In genomic region chr1:180841460-180841859, GRCh38 we compare ENCODE assay signal across 31 cellular contexts.
DNase-seq lines count a peak whose midpoint lies in the region; FAIRE-seq and TF ChIP-seq lines count a peak whose summit lies in the region.
"Had no signal": no experiment of that assay in that cellular context is flagged by ENCODE, and none has a peak within 500 bp of the region (broad histone marks: within the 10 kb centered on the region; RNA-seq: fewer than 3 reads in every experiment).

No MANE protein-coding gene starts in this region.

- peaks cover 19% of the 10 kb centered on the region for H3K4me1 Mint-ChIP-seq in endodermal cell
- H3K4me1 Mint-ChIP-seq: memory B cell had no signal

- peak overlapping the region; percentile 54 for H3K4me2 ChIP-seq in neural cell (ENCODE audit: low read length)
- H3K4me2 ChIP-seq: PC-9 had no signal

- peaks cover 9% of the 10 kb centered on the region for H3K9me3 ChIP-seq in endodermal cell (ENCODE audit: control insufficient read depth, low read length)
- no peaks in the 10 kb centered on the region for H3K9me3 ChIP-seq in neural cell (ENCODE audit: low read length)
- H3K9me3 ChIP-seq: breast epithelium, neutrophil, prostate gland, right lobe of liver, stomach, thyroid gland, uterus had no signal

- no peak overlapping the region for H2AFZ ChIP-seq in neural cell (ENCODE audit: low read depth, low read length)
- H2AFZ ChIP-seq: PC-9 had no signal

- TF ChIP-seq RAD21 in neural cell (conservative IDR thresholded peaks at IDR 0.05) = no peak

- no peaks in the 10 kb centered on the region for H4K20me1 ChIP-seq in neural cell (ENCODE audit: insufficient read depth)

- no peaks in the 10 kb centered on the region for H3K36me3 ChIP-seq in endodermal cell (ENCODE audit: control insufficient read depth, insufficient read depth, low read length)
- H3K36me3 ChIP-seq in neural cell (ENCODE audit: insufficient read depth, low read length) = no peaks in the 10 kb centered on the region
- H3K36me3 ChIP-seq: breast epithelium, prostate gland, right lobe of liver, uterus had no signal

- no peaks in the 10 kb centered on the region for H3K9me2 ChIP-seq in neural cell (ENCODE audit: insufficient read depth, low read length)

- H3K27ac ChIP-seq in endodermal cell (ENCODE audit: low read depth, low read length) (peak overlapping the region; percentile 75), neural cell (ENCODE audit: low read length) (peak overlapping the region; percentile 81)
- H3K27ac ChIP-seq: breast epithelium, left lung, neutrophil, PC-9, prostate gland, right lobe of liver, stomach, thyroid gland, uterus had no signal

- TF ChIP-seq EP300 in neural cell (conservative IDR thresholded peaks at IDR 0.05; ENCODE audit: poor library complexity, severe bottlenecking) = no peak

- H3K36me3 Mint-ChIP-seq in endodermal cell (ENCODE audit: low read depth) = peaks cover 7% of the 10 kb centered on the region

- peaks cover 5% of the 10 kb centered on the region for H3K9me3 Mint-ChIP-seq in endodermal cell
- H3K9me3 Mint-ChIP-seq: activated CD8-positive, alpha-beta T cell treated with anti-CD3 and anti-CD28 coated beads for 36 hours; activated naive CD4-positive, alpha-beta T cell treated with anti-CD3 and anti-CD28 coated beads for 36 hours; CD4-positive, alpha-beta T cell; memory B cell had no signal

- peaks cover 6% of the 10 kb centered on the region for H3K79me2 ChIP-seq in neural cell (replicated peaks; ENCODE audit: insufficient read depth, low read length)

- no peaks in the 10 kb centered on the region for H3K27me3 Mint-ChIP-seq in endodermal cell (ENCODE audit: insufficient read depth)
- H3K27me3 Mint-ChIP-seq: activated CD8-positive, alpha-beta T cell treated with anti-CD3 and anti-CD28 coated beads for 36 hours; CD4-positive, alpha-beta T cell; memory B cell had no signal

- DNase-seq in D721Med (ENCODE audit: insufficient read length, low spot score) (no peak), NCI-H69 (lab: John Stamatoyannopoulos, UW) (peak; percentile 40), endodermal cell (no peak), HT-29 (ENCODE audit: low spot score) (no peak), GM19238 (ENCODE audit: insufficient read length, low spot score) (no peak), NAMALWA (ENCODE audit: low spot score) (no peak)
- DNase-seq in activated CD4-positive, alpha-beta T cell treated with anti-CD3 and anti-CD28 coated beads, Interleukin-2, amount 50 U/mL, for 1 hour = no peak
- DNase-seq: activated CD8-positive, alpha-beta memory T cell treated with anti-CD3 and anti-CD28 coated beads, Interleukin-2, amount 50 U/mL, for 48 hours; activated CD8-positive, alpha-beta T cell treated with anti-CD3 and anti-CD28 coated beads for 36 hours; activated naive CD4-positive, alpha-beta T cell treated with anti-CD3 and anti-CD28 coated beads for 36 hours; CD4-positive, alpha-beta T cell; H7; left lung; NCI-H1436 treated with DMSO at 0.1 percent for 48 hours; NCI-H2107; NCI-H510A treated with DMSO at 0.1 percent for 48 hours; NK-92 treated with Interleukin-12 subunit alpha and Interleukin-12 subunit beta, amount 100 ng/mL, for 24 hours; PC-9; right lobe of liver; stimulated activated CD4-positive, alpha-beta T cell treated with anti-CD3 and anti-CD28 coated beads, Interleukin-12 subunit alpha, Interleukin-12 subunit beta, amount 100 ng/mL, for 4 hours; stimulated activated CD4-positive, alpha-beta T cell treated with anti-CD3 and anti-CD28 coated beads, Interleukin-2, amount 100 ng/mL, for 48 hours; stomach; thyroid gland; uterus had no signal

- no peak overlapping the region for H3K27ac Mint-ChIP-seq in endodermal cell
- H3K27ac Mint-ChIP-seq: activated CD8-positive, alpha-beta T cell treated with anti-CD3 and anti-CD28 coated beads for 36 hours; activated naive CD4-positive, alpha-beta T cell treated with anti-CD3 and anti-CD28 coated beads for 36 hours; activated T-helper 1 cell treated with anti-CD3 and anti-CD28 coated beads, Interleukin-12 subunit alpha, Interleukin-12 subunit beta, Interleukin-2, Interleukin-4 antibody, amounts not matched to agents 30 ng/mL and 10 ng/mL and 1 ng/mL, durations not matched to agents 14 hours and 24 hours and 36 hours; CD4-positive, alpha-beta T cell; memory B cell had no signal

- TF ChIP-seq CTCF in D721Med (IDR thresholded peaks at IDR 0.05; ENCODE audit: insufficient read depth, missing control alignments) = no peak
- TF ChIP-seq CTCF in endodermal cell (conservative IDR thresholded peaks at IDR 0.05) = no peak
- TF ChIP-seq CTCF in neural cell (IDR thresholded peaks at IDR 0.05; ENCODE audit: poor library complexity, severe bottlenecking) = no peak

- H3K27me3 ChIP-seq in endodermal cell (ENCODE audit: control insufficient read depth, insufficient read depth, low read length, poor library complexity, severe bottlenecking) (no peaks in the 10 kb centered on the region), neural cell (ENCODE audit: insufficient read depth, low read depth, low read length) (no peaks in the 10 kb centered on the region)
- H3K27me3 ChIP-seq: breast epithelium, left lung, neutrophil, right lobe of liver, stomach, thyroid gland, uterus had no signal

- H3K4me3 ChIP-seq in endodermal cell (ENCODE audit: low read length) (no peak overlapping the region), neural cell (ENCODE audit: low read length) (peak overlapping the region; percentile 45)
- H3K4me3 ChIP-seq: breast epithelium, left lung, PC-9, prostate gland, right lobe of liver, stomach, thyroid gland, uterus had no signal

- H3K9ac ChIP-seq in endodermal cell (ENCODE audit: extremely low read depth, low read length, poor library complexity, severe bottlenecking) (no peak overlapping the region), neural cell (ENCODE audit: low read length) (peak overlapping the region; percentile 36)

- H3K4me1 ChIP-seq in endodermal cell (ENCODE audit: control insufficient read depth, insufficient read depth, low read length) = peaks cover 2% of the 10 kb centered on the region
- H3K4me1 ChIP-seq: breast epithelium, left lung, prostate gland, right lobe of liver, stomach, uterus had no signal

- FAIRE-seq in D721Med (lab: Jason Lieb, UNC) = peak; percentile 61
- FAIRE-seq: GM12891 had no signal

- WGBS in endodermal cell (ENCODE audit: insufficient coverage in 1 of 2, insufficient read length in 1 of 2), 2 experiments = 96% methylated on average over 3 of the region's 3 CpGs; no CpG with 5 or more reads in 1 of the 2 experiments

- H3K4me3 Mint-ChIP-seq in endodermal cell = no peak overlapping the region
- H3K4me3 Mint-ChIP-seq: activated CD8-positive, alpha-beta T cell treated with anti-CD3 and anti-CD28 coated beads for 36 hours; activated naive CD4-positive, alpha-beta T cell treated with anti-CD3 and anti-CD28 coated beads for 36 hours; activated T-helper 1 cell treated with anti-CD3 and anti-CD28 coated beads, Interleukin-12 subunit alpha, Interleukin-12 subunit beta, Interleukin-2, Interleukin-4 antibody, amounts not matched to agents 30 ng/mL and 10 ng/mL and 1 ng/mL, durations not matched to agents 14 hours and 24 hours and 36 hours; CD4-positive, alpha-beta T cell; memory B cell had no signal

- H3F3A ChIP-seq in neural cell (ENCODE audit: insufficient read depth, low read length, poor library complexity, severe bottlenecking) = peaks cover 10% of the 10 kb centered on the region

TF ChIP-seq in neural cell, 6 proteins besides CTCF, POLR2A, EP300 and RAD21:
- no peak for TF ChIP-seq MXI1 (conservative IDR thresholded peaks at IDR 0.05; ENCODE audit: poor library complexity, severe bottlenecking)
- TF ChIP-seq POLR2AphosphoS5 (IDR thresholded peaks at IDR 0.05) = no peak
